Comparison of ENCODE assay signal across 6 cellular contexts in genomic region chr19:10675214-10675613, GRCh38. TPM values are rescaled to one million over a fixed set of nuclear protein-coding genes. Genes with fewer than 3 reads are reported as not detected.
DNase-seq lines count a peak whose midpoint lies in the region; ATAC-seq and TF ChIP-seq lines count a peak whose summit lies in the region.
"Not testable (repeated sequence)": the region's sequence is repeated elsewhere in the genome, so short reads cannot be mapped to it uniquely, and the experiment has no call there.

No MANE protein-coding gene starts in this region.

- not testable (repeated sequence) for H3K9me3 Mint-ChIP-seq in GM23338; IgD-negative memory B cell; progenitor cell of endocrine pancreas (ENCODE audit: low read depth); stimulated activated effector memory CD8-positive, alpha-beta T cell treated with anti-CD3 and anti-CD28 coated beads, Interleukin-12 subunit alpha, Interleukin-12 subunit beta, amount 100 ng/mL, for 72 hours

- H3K27me3 ChIP-seq in GM23338 (ENCODE audit: insufficient read depth), result not testable (repeated sequence)

- H3K36me3 Mint-ChIP-seq in GM23338 (ENCODE audit: low read depth) (peaks cover 98% of the 10 kb centered on the region), progenitor cell of endocrine pancreas (ENCODE audit: insufficient read depth) (peaks cover 32% of the 10 kb centered on the region)
- H3K36me3 Mint-ChIP-seq in IgD-negative memory B cell; T-helper 17 cell (ENCODE audit: low read depth): not testable (repeated sequence)
- peaks cover 100% of the 10 kb centered on the region for H3K36me3 Mint-ChIP-seq in stimulated activated effector memory CD8-positive, alpha-beta T cell treated with anti-CD3 and anti-CD28 coated beads, Interleukin-12 subunit alpha, Interleukin-12 subunit beta, amount 100 ng/mL, for 72 hours

- peaks cover 80% of the 10 kb centered on the region for H4K20me1 ChIP-seq in GM23338 (replicated peaks; ENCODE audit: insufficient read depth)

- intact Hi-C loops in Right ventricle myocardium inferior (cut with DNase I), result not testable (repeated sequence)

- H3K27ac Mint-ChIP-seq in GM23338, T-helper 17 cell: not testable (repeated sequence)
- H3K27ac Mint-ChIP-seq in IgD-negative memory B cell, result peak overlapping the region in 2 of 3 donors; percentile 43 to 54
- H3K27ac Mint-ChIP-seq in progenitor cell of endocrine pancreas, result peak overlapping the region; percentile 77
- H3K27ac Mint-ChIP-seq in stimulated activated effector memory CD8-positive, alpha-beta T cell treated with anti-CD3 and anti-CD28 coated beads, Interleukin-12 subunit alpha, Interleukin-12 subunit beta, amount 100 ng/mL, for 72 hours, result peak overlapping the region; percentile 8

- H3K4me2 ChIP-seq in GM23338, result not testable (repeated sequence)

- peaks cover 89% of the 10 kb centered on the region for H3K36me3 ChIP-seq in GM23338 (ENCODE audit: insufficient read depth)

- not testable (repeated sequence) for H3K4me1 Mint-ChIP-seq in GM23338; T-helper 17 cell; progenitor cell of endocrine pancreas (ENCODE audit: low read depth); stimulated activated effector memory CD8-positive, alpha-beta T cell treated with anti-CD3 and anti-CD28 coated beads, Interleukin-12 subunit alpha, Interleukin-12 subunit beta, amount 100 ng/mL, for 72 hours
- peaks cover 3 to 11% (median 10%) of the 10 kb centered on the region in 3 donors for H3K4me1 Mint-ChIP-seq in IgD-negative memory B cell

- H3K9me3 ChIP-seq in T-helper 17 cell (ENCODE audit: control insufficient read depth, low read length, poor library complexity, severe bottlenecking), result not testable (repeated sequence)

- H3K4me1 ChIP-seq in GM23338 (ENCODE audit: insufficient read depth), result not testable (repeated sequence)

- H3K4me3 ChIP-seq in GM23338, result not testable (repeated sequence)

- not testable (repeated sequence) for TF ChIP-seq CTCF in GM23338 (conservative IDR thresholded peaks at IDR 0.05; ENCODE audit: low read depth in 2 of 2); progenitor cell of endocrine pancreas (IDR thresholded peaks at IDR 0.05; ENCODE audit: unreplicated experiment)

- ATAC-seq in GM23338; T-helper 17 cell; Right ventricle myocardium inferior; stimulated activated effector memory CD8-positive, alpha-beta T cell treated with anti-CD3 and anti-CD28 coated beads, Interleukin-12 subunit alpha, Interleukin-12 subunit beta, amount 100 ng/mL, for 72 hours: not testable (repeated sequence)

- DNase-seq in GM23338 (ENCODE audit: low spot score); T-helper 17 cell; progenitor cell of endocrine pancreas (ENCODE audit: low spot score, unreplicated experiment); stimulated activated effector memory CD8-positive, alpha-beta T cell treated with anti-CD3 and anti-CD28 coated beads, Interleukin-12 subunit alpha, Interleukin-12 subunit beta, amount 100 ng/mL, for 72 hours (ENCODE audit: low spot score in 2 of 2): not testable (repeated sequence)
- peak; percentile 1 for DNase-seq in Right ventricle myocardium inferior (ENCODE audit: missing footprints)

- H3K27me3 Mint-ChIP-seq in GM23338 (ENCODE audit: insufficient read depth, low read depth, poor library complexity), result peaks cover 26% of the 10 kb centered on the region
- not testable (repeated sequence) for H3K27me3 Mint-ChIP-seq in IgD-negative memory B cell, T-helper 17 cell, progenitor cell of endocrine pancreas

- H3K9me2 ChIP-seq in GM23338 (ENCODE audit: insufficient read depth), result not testable (repeated sequence)

- not testable (repeated sequence) for H3K4me3 Mint-ChIP-seq in GM23338; IgD-negative memory B cell; progenitor cell of endocrine pancreas (ENCODE audit: low read depth); stimulated activated effector memory CD8-positive, alpha-beta T cell treated with anti-CD3 and anti-CD28 coated beads, Interleukin-12 subunit alpha, Interleukin-12 subunit beta, amount 100 ng/mL, for 72 hours
- peak overlapping the region; percentile 50 for H3K4me3 Mint-ChIP-seq in T-helper 17 cell

- H3K79me2 ChIP-seq in GM23338 (replicated peaks; ENCODE audit: insufficient read depth), result peaks cover 94% of the 10 kb centered on the region

- 0 out of 2 replicates have a peak overlapping the region, but pooled peaks have one; percentile 9 for H3K27ac ChIP-seq in GM23338 (ENCODE audit: low read depth)

- not testable (repeated sequence) for H2AFZ ChIP-seq in GM23338

- H3F3A ChIP-seq in GM23338 (replicated peaks; ENCODE audit: low read depth), result peaks cover 72% of the 10 kb centered on the region

RNA-seq across cellular contexts. Expression of gene ILF3, which starts 21.1 kb away (rescaled TPM):
- total RNA-seq in GM23338 (2014; rRNA removed; shearing (Covaris generic)), result 544 and 573 TPM in 2 replicates
- polyA plus RNA-seq in GM23338 (2016; fragmentation: Nextera tagmentation; extraction: Ambion mirVana), result 616 and 625 TPM in 2 replicates
- polyA plus RNA-seq in IgD-negative memory B cell, result 106 TPM
- 100 to 1,000 TPM; 428 to 456 TPM for total RNA-seq in T-helper 17 cell
- 101 TPM for total RNA-seq in Right ventricle myocardium inferior
- 761 and 784 TPM in 2 replicates for total RNA-seq in progenitor cell of endocrine pancreas

RNA-seq across cellular contexts. Expression of gene QTRT1, which starts 26.0 kb away (rescaled TPM):
- 54.5 and 61.2 TPM in 2 replicates for total RNA-seq in GM23338 (2014; rRNA removed; shearing (Covaris generic))
- polyA plus RNA-seq in GM23338 (2016; fragmentation: Nextera tagmentation; extraction: Ambion mirVana) (77.4 and 83.5 TPM in 2 replicates), IgD-negative memory B cell (53.5 TPM)
- total RNA-seq in T-helper 17 cell (10 to 100 TPM; 49.4 to 56.9 TPM), Right ventricle myocardium inferior (28.0 TPM), progenitor cell of endocrine pancreas (53.9 and 59.3 TPM in 2 replicates)

RNA-seq across cellular contexts. Expression of gene DNM2, which starts 42.7 kb away (rescaled TPM):
- total RNA-seq in GM23338 (2014; rRNA removed; shearing (Covaris generic)), result 107 and 138 TPM in 2 replicates
- 40.0 and 40.7 TPM in 2 replicates for polyA plus RNA-seq in GM23338 (2016; fragmentation: Nextera tagmentation; extraction: Ambion mirVana)
- 109 TPM for polyA plus RNA-seq in IgD-negative memory B cell
- total RNA-seq in T-helper 17 cell, result 100 to 1,000 TPM; 267 to 273 TPM
- total RNA-seq in Right ventricle myocardium inferior, result 177 TPM
- 124 and 127 TPM in 2 replicates for total RNA-seq in progenitor cell of endocrine pancreas

RNA-seq across cellular contexts. Expression of gene SLC44A2, which starts 49.9 kb away (rescaled TPM):
- 62.2 and 65.0 TPM in 2 replicates for total RNA-seq in GM23338 (2014; rRNA removed; shearing (Covaris generic))
- polyA plus RNA-seq in GM23338 (2016; fragmentation: Nextera tagmentation; extraction: Ambion mirVana) (41.2 and 43.2 TPM in 2 replicates), IgD-negative memory B cell (332 TPM)
- total RNA-seq in T-helper 17 cell (100 to 1,000 TPM; 186 to 200 TPM), Right ventricle myocardium inferior (71.4 TPM), progenitor cell of endocrine pancreas (159 and 164 TPM in 2 replicates)
